ENCODE assay signal across 17 cellular contexts in genomic region chr19:38063921-38064320, GRCh38.
DNase-seq lines count a peak whose midpoint lies in the region; ATAC-seq and TF ChIP-seq lines count a peak whose summit lies in the region.
"Had no signal": no experiment of that assay in that cellular context is flagged by ENCODE, and none has a peak within 500 bp of the region (broad histone marks: within the 10 kb centered on the region; RNA-seq: fewer than 3 reads in every experiment).

No MANE protein-coding gene starts in this region.

- no peak for ATAC-seq in HG03520 (IDR thresholded peaks at IDR 0.05; ENCODE audit: unreplicated experiment)
- ATAC-seq: stimulated activated naive CD8-positive, alpha-beta T cell treated with anti-CD3 and anti-CD28 coated beads, Interleukin-15, amount 100 ng/mL, for 72 hours had no signal

- H3K27ac ChIP-seq in C4-2B (peak overlapping the region; percentile 9; the same call in 1 of the 2 replicates), Karpas-422 (ENCODE audit: low read length) (peak overlapping the region; percentile 85), endodermal cell (ENCODE audit: low read depth, low read length) (peak overlapping the region; percentile 92)
- H3K27ac ChIP-seq: left ventricle myocardium inferior had no signal

- TF ChIP-seq CTCF in C4-2B (conservative IDR thresholded peaks at IDR 0.05) = no peak
- TF ChIP-seq CTCF in endodermal cell (conservative IDR thresholded peaks at IDR 0.05) = no peak
- TF ChIP-seq CTCF in progenitor cell of endocrine pancreas (IDR thresholded peaks at IDR 0.05; ENCODE audit: unreplicated experiment) = no peak

- H3K4me1 ChIP-seq in Karpas-422 (ENCODE audit: low read length) = peaks cover 70% of the 10 kb centered on the region
- H3K4me1 ChIP-seq in endodermal cell (ENCODE audit: control insufficient read depth, insufficient read depth, low read length) = no peaks in the 10 kb centered on the region

- DNase-seq in Karpas-422 (no peak), endodermal cell (no peak), progenitor cell of endocrine pancreas (ENCODE audit: low spot score, unreplicated experiment) (no peak), MV-4-11 (lab: John Stamatoyannopoulos, UW) (no peak)
- no peak for DNase-seq in NK-92 treated with Interleukin-12 subunit alpha and Interleukin-12 subunit beta, amount 100 ng/mL, for 24 hours (lab: John Stamatoyannopoulos, UW)
- DNase-seq in activated effector memory CD4-positive, alpha-beta T cell treated with Interleukin-2 at 50 U/mL for 16 hours = no peak
- DNase-seq: activated gamma-delta T cell treated with Interleukin-2 at 50 U/mL for 16 hours; amniotic stem cell; central memory CD4-positive, alpha-beta T cell; effector CD8-positive, alpha-beta T cell; left ventricle myocardium inferior; stimulated activated CD4-positive, alpha-beta T cell treated with anti-CD3 and anti-CD28 coated beads, Interleukin-2, amount 100 ng/mL, for 24 hours; stimulated activated naive CD8-positive, alpha-beta T cell treated with anti-CD3 and anti-CD28 coated beads, Interleukin-15, amount 100 ng/mL, for 72 hours; SW 1271 had no signal

- H3K9me3 Mint-ChIP-seq in endodermal cell = no peaks in the 10 kb centered on the region
- H3K9me3 Mint-ChIP-seq in progenitor cell of endocrine pancreas (ENCODE audit: low read depth) = no peaks in the 10 kb centered on the region
- H3K9me3 Mint-ChIP-seq: stimulated activated naive CD8-positive, alpha-beta T cell treated with anti-CD3 and anti-CD28 coated beads, Interleukin-15, amount 100 ng/mL, for 72 hours had no signal

- H3K4me3 Mint-ChIP-seq in endodermal cell (no peak overlapping the region), progenitor cell of endocrine pancreas (ENCODE audit: low read depth) (no peak overlapping the region)
- H3K4me3 Mint-ChIP-seq: stimulated activated naive CD8-positive, alpha-beta T cell treated with anti-CD3 and anti-CD28 coated beads, Interleukin-15, amount 100 ng/mL, for 72 hours had no signal

- peaks cover 80% of the 10 kb centered on the region for H3K79me2 ChIP-seq in Karpas-422 (ENCODE audit: low read length)

- no peaks in the 10 kb centered on the region for H3K36me3 ChIP-seq in Karpas-422 (ENCODE audit: insufficient read depth, low read length)
- no peaks in the 10 kb centered on the region for H3K36me3 ChIP-seq in endodermal cell (ENCODE audit: control insufficient read depth, insufficient read depth, low read length)
- H3K36me3 ChIP-seq: esophagus muscularis mucosa, left ventricle myocardium inferior had no signal

- H3K4me3 ChIP-seq in Karpas-422 (ENCODE audit: low read length) (no peak overlapping the region), endodermal cell (ENCODE audit: low read length) (no peak overlapping the region)
- H3K4me3 ChIP-seq: esophagus muscularis mucosa, left ventricle myocardium inferior had no signal

- H3K4me2 ChIP-seq in Karpas-422 (ENCODE audit: low read depth, low read length, poor library complexity, severe bottlenecking) = peak overlapping the region; percentile 39

- peaks cover 3% of the 10 kb centered on the region for H3K4me1 Mint-ChIP-seq in endodermal cell
- H3K4me1 Mint-ChIP-seq in progenitor cell of endocrine pancreas (ENCODE audit: low read depth) = peaks cover 26% of the 10 kb centered on the region

- H3K36me3 Mint-ChIP-seq in endodermal cell (ENCODE audit: low read depth) = peaks cover 2% of the 10 kb centered on the region
- H3K36me3 Mint-ChIP-seq in progenitor cell of endocrine pancreas (ENCODE audit: insufficient read depth) = peaks cover 5% of the 10 kb centered on the region

- H3K27me3 ChIP-seq in Karpas-422 (ENCODE audit: low read length) (no peaks in the 10 kb centered on the region), endodermal cell (ENCODE audit: control insufficient read depth, insufficient read depth, low read length, poor library complexity, severe bottlenecking) (no peaks in the 10 kb centered on the region)
- H3K27me3 ChIP-seq: esophagus muscularis mucosa had no signal

- H3K27ac Mint-ChIP-seq in endodermal cell (no peak overlapping the region), progenitor cell of endocrine pancreas (peak overlapping the region; percentile 90)
- H3K27ac Mint-ChIP-seq: stimulated activated naive CD8-positive, alpha-beta T cell treated with anti-CD3 and anti-CD28 coated beads, Interleukin-15, amount 100 ng/mL, for 72 hours had no signal

- H3K9me3 ChIP-seq in Karpas-422 (ENCODE audit: low read length) (no peaks in the 10 kb centered on the region), endodermal cell (ENCODE audit: control insufficient read depth, low read length) (no peaks in the 10 kb centered on the region)
- H3K9me3 ChIP-seq: esophagus muscularis mucosa, left ventricle myocardium inferior had no signal

- H3K9me2 ChIP-seq in Karpas-422 (replicated peaks; ENCODE audit: insufficient read depth, low read length) = no peaks in the 10 kb centered on the region

- no peaks in the 10 kb centered on the region for H4K20me1 ChIP-seq in Karpas-422 (ENCODE audit: insufficient read depth, low read depth, low read length)

- 90% methylated on average over 6 of the region's 6 CpGs; no CpG with 5 or more reads in 1 of the 2 experiments for WGBS in endodermal cell (ENCODE audit: insufficient coverage in 1 of 2, insufficient read length in 1 of 2), 2 experiments

- H2AFZ ChIP-seq in Karpas-422 (ENCODE audit: low read length) = no peak overlapping the region

- peak overlapping the region; percentile 54 for H3K9ac ChIP-seq in Karpas-422 (ENCODE audit: low read length)
- no peak overlapping the region for H3K9ac ChIP-seq in endodermal cell (ENCODE audit: extremely low read depth, low read length, poor library complexity, severe bottlenecking)

- H3K27me3 Mint-ChIP-seq in endodermal cell (ENCODE audit: insufficient read depth) (no peaks in the 10 kb centered on the region), progenitor cell of endocrine pancreas (no peaks in the 10 kb centered on the region)
- H3K27me3 Mint-ChIP-seq: stimulated activated naive CD8-positive, alpha-beta T cell treated with anti-CD3 and anti-CD28 coated beads, Interleukin-15, amount 100 ng/mL, for 72 hours had no signal

Comparison
In these comparisons a context has a peak if more than half of its experiments do, and no peak if none do; other contexts are left out.
1. H3K27ac ChIP-seq: peak in every context shown above with its lines; median percentile 92 in endodermal cell; 85 in Karpas-422; 9 in C4-2B.